ENCODE assay signal across 20 cellular contexts in the genomic region with DNA sequence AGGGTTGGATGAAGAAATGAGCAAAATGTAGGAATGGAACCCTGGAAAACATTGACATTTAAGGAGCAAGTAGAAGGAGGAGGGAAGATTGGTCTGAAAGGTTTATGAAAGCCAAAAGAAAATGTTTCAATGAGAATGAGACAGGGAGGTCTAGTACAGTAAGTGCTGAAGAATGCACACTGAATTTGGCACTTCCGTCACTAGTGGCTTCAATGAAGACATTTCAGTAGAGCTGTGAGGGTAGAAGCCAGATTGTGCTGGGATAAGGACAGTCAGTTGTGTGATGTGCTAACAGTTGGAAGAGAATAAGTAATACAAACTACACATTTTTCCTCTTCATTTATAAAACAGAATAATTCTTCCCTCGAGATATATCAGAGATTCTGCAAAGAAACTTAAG. TPM values are rescaled to one million over a fixed set of nuclear protein-coding genes. Genes with fewer than 3 reads are reported as not detected.
DNase-seq lines count a peak whose midpoint lies in the region; ATAC-seq and TF ChIP-seq lines count a peak whose summit lies in the region.
"Had no signal": no experiment of that assay in that cellular context is flagged by ENCODE, and none has a peak within 500 bp of the region (broad histone marks: within the 10 kb centered on the region; RNA-seq: fewer than 3 reads in every experiment).

No MANE protein-coding gene starts in this region.

- no peak overlapping the region for H3K4me3 Mint-ChIP-seq in activated CD8-positive, alpha-beta T cell treated with anti-CD3 and anti-CD28 coated beads, Interleukin-2, amount 10 ng/mL, durations not matched to agents 7 days and 5 days

- no peaks in the 10 kb centered on the region for H3K9me3 Mint-ChIP-seq in activated CD8-positive, alpha-beta T cell treated with anti-CD3 and anti-CD28 coated beads, Interleukin-2, amount 10 ng/mL, durations not matched to agents 7 days and 5 days (ENCODE audit: insufficient read depth)

- H3K27me3 Mint-ChIP-seq in activated CD8-positive, alpha-beta T cell treated with anti-CD3 and anti-CD28 coated beads, Interleukin-2, amount 10 ng/mL, durations not matched to agents 7 days and 5 days (ENCODE audit: low read depth): no peaks in the 10 kb centered on the region

- CTCF ChIA-PET in activated CD8-positive, alpha-beta T cell treated with anti-CD3 and anti-CD28 coated beads, Interleukin-2, amount 10 ng/mL, durations not matched to agents 7 days and 5 days (lab: Charles Lee): interaction anchor here (1.6 to 5.9 kb wide), 2 partner anchors 38 to 108 kb away, joined by 3 to 51 read pairs; no protein-coding TSS in a partner anchor

- peaks cover 69% of the 10 kb centered on the region for H3K36me3 Mint-ChIP-seq in activated CD8-positive, alpha-beta T cell treated with anti-CD3 and anti-CD28 coated beads, Interleukin-2, amount 10 ng/mL, durations not matched to agents 7 days and 5 days (ENCODE audit: low read depth)

- H3K27ac Mint-ChIP-seq in activated CD8-positive, alpha-beta T cell treated with anti-CD3 and anti-CD28 coated beads, Interleukin-2, amount 10 ng/mL, durations not matched to agents 7 days and 5 days: peak overlapping the region; percentile 2

- TF ChIP-seq CTCF in AG09309 (IDR thresholded peaks at IDR 0.05; ENCODE audit: control insufficient read depth, insufficient read depth, low read depth, low read length, missing control alignments) (no peak), GM13977 (IDR thresholded peaks at IDR 0.05; ENCODE audit: extremely low read depth, insufficient read depth, missing control alignments) (no peak)

- DNase-seq in AG09309 (ENCODE audit: low read depth) (peak; percentile 53), EH (ENCODE audit: low read depth) (peak; percentile 70), fibroblast of gingiva (ENCODE audit: low read depth) (peak; percentile 64), NCI-H774 (lab: John Stamatoyannopoulos, UW) (no peak), dedifferentiated amniotic fluid mesenchymal stem cell (ENCODE audit: extremely low spot score) (no peak), GM13977 (ENCODE audit: low spot score) (no peak)
- DNase-seq in activated CD8-positive, alpha-beta T cell treated with anti-CD3 and anti-CD28 coated beads, Interleukin-2, amount 10 ng/mL, durations not matched to agents 7 days and 5 days: no peak
- DNase-seq in activated CD8-positive, alpha-beta memory T cell treated with anti-CD3 and anti-CD28 coated beads, Interleukin-2, amount 50 U/mL, for 4 hours: no peak
- DNase-seq: activated CD4-positive, alpha-beta T cell treated with anti-CD3 and anti-CD28 coated beads, Interleukin-2, amount 50 U/mL, for 48 hours; activated effector memory CD4-positive, alpha-beta T cell treated with Interleukin-2 at 50 U/mL for 16 hours; AML-193; body of pancreas; dermis blood vessel endothelial cell; SK-N-SH; stimulated activated CD4-positive, alpha-beta T cell treated with anti-CD3 and anti-CD28 coated beads, Interleukin-4, amount 100 ng/mL, for 1 hour; testis had no signal

- peaks cover 30% of the 10 kb centered on the region for H3K4me1 Mint-ChIP-seq in activated CD8-positive, alpha-beta T cell treated with anti-CD3 and anti-CD28 coated beads, Interleukin-2, amount 10 ng/mL, durations not matched to agents 7 days and 5 days (ENCODE audit: low read depth)

- POLR2A ChIA-PET in activated CD8-positive, alpha-beta T cell treated with anti-CD3 and anti-CD28 coated beads, Interleukin-2, amount 10 ng/mL, durations not matched to agents 7 days and 5 days (lab: Charles Lee): interaction anchor here (0.6 to 1.0 kb wide), 2 partner anchors 22 to 35 kb away, joined by 3 to 4 read pairs; no protein-coding TSS in a partner anchor

- ATAC-seq in activated CD8-positive, alpha-beta T cell treated with anti-CD3 and anti-CD28 coated beads, Interleukin-2, amount 10 ng/mL, durations not matched to agents 7 days and 5 days: no peak
- ATAC-seq: body of pancreas, Panc1 had no signal

- no peak overlapping the region for H3K4me3 ChIP-seq in AG09309 (ENCODE audit: control insufficient read depth, low read depth, low read length)
- H3K4me3 ChIP-seq: body of pancreas, HAP-1, lung, testis had no signal

- in situ Hi-C loops in GM13977 (cut with MboI; ENCODE audit: low pct_unique_long_range_greater_than_20kb, low sequenced_read_pairs, unreplicated experiment): no loop called here

RNA-seq across cellular contexts. Expression of gene THEM4, which starts 17.1 kb away (rescaled TPM):
- total RNA-seq in activated CD8-positive, alpha-beta T cell treated with anti-CD3 and anti-CD28 coated beads, Interleukin-2, amount 10 ng/mL, durations not matched to agents 7 days and 5 days: 10 to 100 TPM; 29.8 to 31.7 TPM

RNA-seq across cellular contexts. Expression of gene THEM5, which starts 38.7 kb away (rescaled TPM):
- total RNA-seq in activated CD8-positive, alpha-beta T cell treated with anti-CD3 and anti-CD28 coated beads, Interleukin-2, amount 10 ng/mL, durations not matched to agents 7 days and 5 days: not detected
- total RNA-seq: body of pancreas, epithelial cell of proximal tubule, lung, testis had no signal

RNA-seq across cellular contexts. Expression of gene C2CD4D, which starts 52.6 kb away (rescaled TPM):
- under 1 TPM; 0.23 to 0.26 TPM for total RNA-seq in activated CD8-positive, alpha-beta T cell treated with anti-CD3 and anti-CD28 coated beads, Interleukin-2, amount 10 ng/mL, durations not matched to agents 7 days and 5 days
- total RNA-seq: dermis blood vessel endothelial cell had no signal

Comparison
In these comparisons a context has a peak if more than half of its experiments do, and no peak if none do; other contexts are left out.
1. DNase-seq: peak in AG09309 (single experiment), EH (single experiment) and fibroblast of gingiva (single experiment); none in activated CD8-positive, alpha-beta T cell treated with anti-CD3 and anti-CD28 coated beads, Interleukin-2, amount 10 ng/mL, durations not matched to agents 7 days and 5 days (single experiment), NCI-H774 (single experiment), activated CD8-positive, alpha-beta memory T cell treated with anti-CD3 and anti-CD28 coated beads, Interleukin-2, amount 50 U/mL, for 4 hours (single experiment), dedifferentiated amniotic fluid mesenchymal stem cell (single experiment) and GM13977 (single experiment).